In genomic region chr1:207849016-207849415, GRCh38 we compare ENCODE assay signal across 13 cellular contexts.
DNase-seq lines count a peak whose midpoint lies in the region; ATAC-seq and TF ChIP-seq lines count a peak whose summit lies in the region.
"Had no signal": no experiment of that assay in that cellular context is flagged by ENCODE, and none has a peak within 500 bp of the region (broad histone marks: within the 10 kb centered on the region; RNA-seq: fewer than 3 reads in every experiment).

No MANE protein-coding gene starts in this region.

- no peak for ATAC-seq in activated CD8-positive, alpha-beta T cell treated with anti-CD3 and anti-CD28 coated beads for 36 hours
- no peak for ATAC-seq in gastroesophageal sphincter
- no peak for ATAC-seq in GM21528 (IDR thresholded peaks at IDR 0.05; ENCODE audit: low FRiP score, unreplicated experiment)
- ATAC-seq in HG03280 (IDR thresholded peaks at IDR 0.05; ENCODE audit: unreplicated experiment): no peak

- H3K27me3 ChIP-seq in gastroesophageal sphincter: no peaks in the 10 kb centered on the region
- H3K27me3 ChIP-seq in thymus (ENCODE audit: control insufficient read depth, insufficient read depth): no peaks in the 10 kb centered on the region
- H3K27me3 ChIP-seq: body of pancreas, neural progenitor cell had no signal

- H3K4me3 ChIP-seq in gastroesophageal sphincter (no peak overlapping the region), thymus (ENCODE audit: low read length) (no peak overlapping the region)
- H3K4me3 ChIP-seq: body of pancreas, neural progenitor cell had no signal

- no peaks in the 10 kb centered on the region for H3K9me3 Mint-ChIP-seq in activated T-cell treated with anti-CD3 and anti-CD28 coated beads, Interleukin-2, amount 50 U/mL, for 24 hours
- no peaks in the 10 kb centered on the region for H3K9me3 Mint-ChIP-seq in activated CD8-positive, alpha-beta T cell treated with anti-CD3 and anti-CD28 coated beads for 36 hours
- H3K9me3 Mint-ChIP-seq: neural progenitor cell; stimulated activated naive CD8-positive, alpha-beta T cell treated with anti-CD3 and anti-CD28 coated beads, Interleukin-15, amount 100 ng/mL, for 72 hours had no signal

- TF ChIP-seq EP300 in gastroesophageal sphincter (IDR thresholded peaks at IDR 0.05): no peak

- TF ChIP-seq CTCF in activated CD8-positive, alpha-beta T cell treated with anti-CD3 and anti-CD28 coated beads for 36 hours (IDR thresholded peaks at IDR 0.05): no peak
- no peak for TF ChIP-seq CTCF in gastroesophageal sphincter (IDR thresholded peaks at IDR 0.05)

- no peak for DNase-seq in activated T-cell treated with anti-CD3 and anti-CD28 coated beads, Interleukin-2, amount 50 U/mL, for 24 hours
- no peak for DNase-seq in activated T-cell treated with anti-CD3 and anti-CD28 coated beads for 4 hours
- DNase-seq in activated CD8-positive, alpha-beta T cell treated with anti-CD3 and anti-CD28 coated beads for 36 hours: no peak
- no peak for DNase-seq in mesenteric fat pad (ENCODE audit: low spot score)
- DNase-seq: body of pancreas, NCI-H69, SK-N-SH had no signal

- H3K27ac ChIP-seq in gastroesophageal sphincter (peak overlapping the region; percentile 20 to 63 (median 55)), thymus (ENCODE audit: low read depth) (peak overlapping the region; percentile 61)
- H3K27ac ChIP-seq: neural progenitor cell had no signal

- no peak for TF ChIP-seq POLR2A in gastroesophageal sphincter (IDR thresholded peaks at IDR 0.05)

- WGBS in gastroesophageal sphincter (ENCODE audit: low coverage in 1 of 2), 2 donors: 50% methylated on average over 3 of the region's 3 CpGs; no CpG with 5 or more reads in 1 of the 2 donors
- WGBS in thymus: 69% methylated on average over 3 of the region's 3 CpGs

- intact Hi-C loops in activated CD8-positive, alpha-beta T cell treated with anti-CD3 and anti-CD28 coated beads for 36 hours (cut with micrococcal nuclease): no loop called here

- POLR2A ChIA-PET in activated CD8-positive, alpha-beta T cell treated with anti-CD3 and anti-CD28 coated beads for 36 hours (lab: Charles Lee): interaction anchor here (0.8 to 6.8 kb wide), 4 partner anchors 10 to 19 kb away, joined by 3 to 42 read pairs (median 6); no protein-coding TSS in a partner anchor

- peaks cover 56% of the 10 kb centered on the region for H3K36me3 Mint-ChIP-seq in activated T-cell treated with anti-CD3 and anti-CD28 coated beads, Interleukin-2, amount 50 U/mL, for 24 hours (ENCODE audit: low read depth)
- H3K36me3 Mint-ChIP-seq in activated CD8-positive, alpha-beta T cell treated with anti-CD3 and anti-CD28 coated beads for 36 hours (ENCODE audit: low read depth): peaks cover 25% of the 10 kb centered on the region
- H3K36me3 Mint-ChIP-seq: neural progenitor cell had no signal

- no peaks in the 10 kb centered on the region for H3K27me3 Mint-ChIP-seq in activated T-cell treated with anti-CD3 and anti-CD28 coated beads, Interleukin-2, amount 50 U/mL, for 24 hours
- no peaks in the 10 kb centered on the region for H3K27me3 Mint-ChIP-seq in activated CD8-positive, alpha-beta T cell treated with anti-CD3 and anti-CD28 coated beads for 36 hours
- H3K27me3 Mint-ChIP-seq: stimulated activated naive CD8-positive, alpha-beta T cell treated with anti-CD3 and anti-CD28 coated beads, Interleukin-15, amount 100 ng/mL, for 72 hours had no signal

- H3K4me1 ChIP-seq in gastroesophageal sphincter (peaks cover 13 to 97% (median 31%) of the 10 kb centered on the region in 3 donors), thymus (ENCODE audit: control insufficient read depth, insufficient read depth, low read length) (peaks cover 29% of the 10 kb centered on the region)

- H3K4me3 Mint-ChIP-seq in activated T-cell treated with anti-CD3 and anti-CD28 coated beads, Interleukin-2, amount 50 U/mL, for 24 hours: no peak overlapping the region
- H3K4me3 Mint-ChIP-seq in activated CD8-positive, alpha-beta T cell treated with anti-CD3 and anti-CD28 coated beads for 36 hours: no peak overlapping the region
- H3K4me3 Mint-ChIP-seq: neural progenitor cell had no signal

- H3K36me3 ChIP-seq in gastroesophageal sphincter (peaks cover 0 to 12% of the 10 kb centered on the region in 2 donors), thymus (ENCODE audit: control insufficient read depth, insufficient read depth) (peaks cover 28% of the 10 kb centered on the region)
- H3K36me3 ChIP-seq: neural progenitor cell had no signal

- H3K27ac Mint-ChIP-seq in activated T-cell treated with anti-CD3 and anti-CD28 coated beads, Interleukin-2, amount 50 U/mL, for 24 hours: peak overlapping the region; percentile 81
- peak overlapping the region; percentile 47 for H3K27ac Mint-ChIP-seq in activated CD8-positive, alpha-beta T cell treated with anti-CD3 and anti-CD28 coated beads for 36 hours
- H3K27ac Mint-ChIP-seq: neural progenitor cell had no signal

- H3K9me3 ChIP-seq in gastroesophageal sphincter (no peaks in the 10 kb centered on the region), thymus (ENCODE audit: control insufficient read depth) (no peaks in the 10 kb centered on the region)
- H3K9me3 ChIP-seq: body of pancreas, SK-N-SH had no signal

- CTCF ChIA-PET in activated CD8-positive, alpha-beta T cell treated with anti-CD3 and anti-CD28 coated beads for 36 hours (lab: Charles Lee): interaction anchor here (1.0 to 2.0 kb wide), 5 partner anchors 13 to 22 kb away, joined by 3 to 10 read pairs (median 5); no protein-coding TSS in a partner anchor

- H3K4me1 Mint-ChIP-seq in activated T-cell treated with anti-CD3 and anti-CD28 coated beads, Interleukin-2, amount 50 U/mL, for 24 hours (ENCODE audit: low read depth): peaks cover 84% of the 10 kb centered on the region
- peaks cover 69% of the 10 kb centered on the region for H3K4me1 Mint-ChIP-seq in activated CD8-positive, alpha-beta T cell treated with anti-CD3 and anti-CD28 coated beads for 36 hours (ENCODE audit: low read depth)
